ENCODE assay signal across 15 cellular contexts in genomic region chr6:56798163-56798562, GRCh38.
DNase-seq lines count a peak whose midpoint lies in the region; ATAC-seq and TF ChIP-seq lines count a peak whose summit lies in the region.
"Had no signal": no experiment of that assay in that cellular context is flagged by ENCODE, and none has a peak within 500 bp of the region (broad histone marks: within the 10 kb centered on the region; RNA-seq: fewer than 3 reads in every experiment).

No MANE protein-coding gene starts in this region.

- TF ChIP-seq POLR2A in sigmoid colon (IDR thresholded peaks at IDR 0.05), result no peak

- H3K27ac ChIP-seq in ACC112 (ENCODE audit: low read depth, low read length) (peak overlapping the region; percentile 20), HUES64 (ENCODE audit: low read depth, low read length) (peak overlapping the region; percentile 18; the same call in 1 of the 2 replicates), left lung (peak overlapping the region in 1 of 2 donors; percentile 39), sigmoid colon (peak overlapping the region in 2 of 4 donors; percentile 21 to 54)
- H3K27ac ChIP-seq: BLaER1 had no signal

- no peaks in the 10 kb centered on the region for H3K9me3 Mint-ChIP-seq in chondrocyte (ENCODE audit: low read depth)
- H3K9me3 Mint-ChIP-seq: activated naive CD8-positive, alpha-beta T cell treated with anti-CD3 and anti-CD28 coated beads for 36 hours had no signal

- H3K9me3 ChIP-seq in HUES64 (ENCODE audit: insufficient read depth, low read depth, low read length) (no peaks in the 10 kb centered on the region), left lung (no peaks in the 10 kb centered on the region), sigmoid colon (no peaks in the 10 kb centered on the region)
- H3K9me3 ChIP-seq: BLaER1 had no signal

- peak overlapping the region; percentile 45 for H3K27ac Mint-ChIP-seq in chondrocyte (ENCODE audit: unreplicated experiment)
- H3K27ac Mint-ChIP-seq: activated naive CD8-positive, alpha-beta T cell treated with anti-CD3 and anti-CD28 coated beads for 36 hours had no signal

- peak; percentile 74 for ATAC-seq in left lung
- ATAC-seq: Panc1 had no signal

- intact Hi-C loops in left lung (cut with DNase I), result no loop called here
- intact Hi-C loops in sigmoid colon (cut with DNase I), result no loop called here

- no peak overlapping the region for H3K9ac ChIP-seq in HUES64 (ENCODE audit: low read depth, low read length)
- H3K9ac ChIP-seq: BLaER1 had no signal

- no peaks in the 10 kb centered on the region for H3K27me3 ChIP-seq in ACC112 (ENCODE audit: insufficient read depth, low read length)
- no peaks in the 10 kb centered on the region for H3K27me3 ChIP-seq in HUES64 (ENCODE audit: insufficient read depth, low read length)
- H3K27me3 ChIP-seq in left lung, result no peaks in the 10 kb centered on the region
- H3K27me3 ChIP-seq in sigmoid colon, result no peaks in the 10 kb centered on the region
- H3K27me3 ChIP-seq: BLaER1, dorsolateral prefrontal cortex had no signal

- H3K36me3 Mint-ChIP-seq in chondrocyte (ENCODE audit: low read depth), result no peaks in the 10 kb centered on the region
- H3K36me3 Mint-ChIP-seq: activated naive CD8-positive, alpha-beta T cell treated with anti-CD3 and anti-CD28 coated beads for 36 hours had no signal

- H3K4me3 ChIP-seq in ACC112 (ENCODE audit: low read depth, low read length), result no peak overlapping the region
- H3K4me3 ChIP-seq in HUES64 (ENCODE audit: low read length), result no peak overlapping the region
- H3K4me3 ChIP-seq in left lung, result no peak overlapping the region
- no peak overlapping the region for H3K4me3 ChIP-seq in sigmoid colon
- H3K4me3 ChIP-seq: BLaER1, dorsolateral prefrontal cortex had no signal

- H3K4me3 Mint-ChIP-seq in chondrocyte (ENCODE audit: unreplicated experiment), result no peak overlapping the region
- H3K4me3 Mint-ChIP-seq: activated naive CD8-positive, alpha-beta T cell treated with anti-CD3 and anti-CD28 coated beads for 36 hours had no signal

- no peaks in the 10 kb centered on the region for H3K27me3 Mint-ChIP-seq in chondrocyte (ENCODE audit: low read depth)
- H3K27me3 Mint-ChIP-seq: activated naive CD8-positive, alpha-beta T cell treated with anti-CD3 and anti-CD28 coated beads for 36 hours had no signal

- H3K79me2 ChIP-seq in ACC112 (ENCODE audit: control insufficient read depth, insufficient read depth, low read length, unreplicated experiment), result peaks cover 93% of the 10 kb centered on the region

- peaks cover 60% of the 10 kb centered on the region for H3K4me1 Mint-ChIP-seq in chondrocyte (ENCODE audit: low read depth)
- H3K4me1 Mint-ChIP-seq: activated naive CD8-positive, alpha-beta T cell treated with anti-CD3 and anti-CD28 coated beads for 36 hours had no signal

- no peak for DNase-seq in chondrocyte (ENCODE audit: low spot score)
- DNase-seq in left lung, result no peak
- DNase-seq in mucosa of gallbladder (ENCODE audit: low spot score), result no peak
- DNase-seq in NCI-H2227 treated with DMSO at 0.1 percent for 48 hours (lab: John Stamatoyannopoulos, UW), result no peak
- DNase-seq in sigmoid colon, result no peak
- no peak for DNase-seq in SK-N-DZ (ENCODE audit: low spot score)
- DNase-seq: activated naive CD8-positive, alpha-beta T cell treated with anti-CD3 and anti-CD28 coated beads for 36 hours; dorsolateral prefrontal cortex; GDM1; NCI-H446 treated with DMSO at 0.1 percent for 48 hours; T1000 had no signal

- TF ChIP-seq EP300 in sigmoid colon (IDR thresholded peaks at IDR 0.05), result peak in 1 of 4 donors; percentile 16

- H3K36me3 ChIP-seq in ACC112 (ENCODE audit: insufficient read depth, low read length) (no peaks in the 10 kb centered on the region), HUES64 (ENCODE audit: insufficient read depth, low read length) (no peaks in the 10 kb centered on the region), left lung (no peaks in the 10 kb centered on the region), sigmoid colon (no peaks in the 10 kb centered on the region)
- H3K36me3 ChIP-seq: BLaER1 had no signal

- 84% methylated on average over 2 of the region's 2 CpGs for WGBS in HUES64
- 74 to 76% methylated on average over 2 of the region's 2 CpGs for WGBS in sigmoid colon, 2 donors

- TF ChIP-seq CTCF in chondrocyte (IDR thresholded peaks at IDR 0.05), result no peak
- no peak for TF ChIP-seq CTCF in left lung (IDR thresholded peaks at IDR 0.05)
- TF ChIP-seq CTCF in sigmoid colon (IDR thresholded peaks at IDR 0.05), result no peak

- H3K4me1 ChIP-seq in ACC112 (ENCODE audit: control insufficient read depth, insufficient read depth, low read length, unreplicated experiment) (peaks cover 59% of the 10 kb centered on the region), HUES64 (ENCODE audit: insufficient read depth, low read length) (peaks cover 51% of the 10 kb centered on the region), left lung (peaks cover 0 to 8% of the 10 kb centered on the region in 2 donors), sigmoid colon (peaks cover 0 to 70% (median 52%) of the 10 kb centered on the region in 4 donors)
- H3K4me1 ChIP-seq: BLaER1 had no signal

- H2AFZ ChIP-seq in ACC112 (ENCODE audit: low read length, unreplicated experiment), result no peak overlapping the region
